ENCODE assay signal across 11 cellular contexts in genomic region chr14:63902375-63902976, GRCh38.
"Had no signal": no experiment of that assay in that cellular context is flagged by ENCODE, and none has a peak within 500 bp of the region (broad histone marks: within the 10 kb centered on the region; RNA-seq: fewer than 3 reads in every experiment).

No MANE protein-coding gene starts in this region.

- H3K4me3 Mint-ChIP-seq: activated CD4-positive, alpha-beta T cell treated with anti-CD3 and anti-CD28 coated beads for 36 hours; activated CD8-positive, alpha-beta T cell treated with anti-CD3 and anti-CD28 coated beads for 36 hours; activated T-cell treated with anti-CD3 and anti-CD28 coated beads, Interleukin-2, amount 50 U/mL, for 72 hours; neural crest cell had no signal

- ATAC-seq: activated CD4-positive, alpha-beta T cell treated with anti-CD3 and anti-CD28 coated beads for 36 hours; activated CD8-positive, alpha-beta T cell treated with anti-CD3 and anti-CD28 coated beads for 36 hours; activated T-cell treated with anti-CD3 and anti-CD28 coated beads, Interleukin-2, amount 50 U/mL, for 72 hours had no signal

- DNase-seq: activated CD4-positive, alpha-beta T cell treated with anti-CD3 and anti-CD28 coated beads for 36 hours; activated CD8-positive, alpha-beta memory T cell treated with anti-CD3 and anti-CD28 coated beads, Interleukin-2, amount 50 U/mL, for 4 hours; activated CD8-positive, alpha-beta T cell treated with anti-CD3 and anti-CD28 coated beads for 36 hours; activated gamma-delta T cell treated with Interleukin-2 at 50 U/mL for 16 hours; activated T-cell treated with anti-CD3 and anti-CD28 coated beads, Interleukin-2, amount 50 U/mL, for 72 hours; esophagus squamous epithelium; foreskin fibroblast; mesendoderm; stimulated activated CD4-positive, alpha-beta T cell treated with anti-CD3 and anti-CD28 coated beads, Interleukin-4, amount 100 ng/mL, for 4 hours; stomach had no signal

- H3K27ac Mint-ChIP-seq: activated CD4-positive, alpha-beta T cell treated with anti-CD3 and anti-CD28 coated beads for 36 hours; activated CD8-positive, alpha-beta T cell treated with anti-CD3 and anti-CD28 coated beads for 36 hours; activated T-cell treated with anti-CD3 and anti-CD28 coated beads, Interleukin-2, amount 50 U/mL, for 72 hours had no signal

- H3K27me3 Mint-ChIP-seq: activated CD4-positive, alpha-beta T cell treated with anti-CD3 and anti-CD28 coated beads for 36 hours; activated CD8-positive, alpha-beta T cell treated with anti-CD3 and anti-CD28 coated beads for 36 hours had no signal
